In the genomic region with DNA sequence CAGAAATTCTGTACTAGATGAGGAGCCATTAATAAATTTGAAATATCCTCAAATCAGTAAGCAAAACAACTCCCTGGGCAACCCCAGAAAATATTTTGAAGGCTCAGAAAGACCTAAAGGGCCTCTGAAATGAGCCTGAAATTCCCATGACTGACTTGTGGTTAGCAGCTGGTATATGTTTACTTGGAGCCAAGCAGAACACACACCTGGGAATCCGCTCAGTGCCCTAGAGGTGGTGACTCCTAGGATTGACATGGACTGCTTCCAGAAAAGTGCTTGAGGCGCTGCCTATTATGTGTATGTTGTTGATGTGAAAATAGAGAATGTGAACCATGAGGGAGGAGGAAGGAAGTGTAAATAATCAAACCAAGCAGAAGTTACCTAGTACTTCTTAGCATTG, we compare ENCODE assay signal across 13 cellular contexts. TPM values are rescaled to one million over a fixed set of nuclear protein-coding genes. Genes with fewer than 3 reads are reported as not detected.
A peak's percentile ranks its signal among the peaks of the same experiment; 100 is the strongest.
DNase-seq lines count a peak whose midpoint lies in the region; ATAC-seq and TF ChIP-seq lines count a peak whose summit lies in the region.
"Had no signal": no experiment of that assay in that cellular context is flagged by ENCODE, and none has a peak within 500 bp of the region (broad histone marks: within the 10 kb centered on the region; RNA-seq: fewer than 3 reads in every experiment).

No MANE protein-coding gene starts in this region.

- no peak overlapping the region for H3K18ac ChIP-seq in trophoblast cell (ENCODE audit: low read length)

- H3K27me3 ChIP-seq in body of pancreas = no peaks in the 10 kb centered on the region
- no peaks in the 10 kb centered on the region for H3K27me3 ChIP-seq in trophoblast cell (ENCODE audit: insufficient read depth, low read length)

- no peaks in the 10 kb centered on the region for H3K36me3 ChIP-seq in body of pancreas (replicated peaks in 1 of 2; ENCODE audit: insufficient read depth in 1 of 2, low read depth in 2 of 2)
- peaks cover 2% of the 10 kb centered on the region in 2 experiments for H3K36me3 ChIP-seq in trophoblast cell (ENCODE audit: control insufficient read depth in 1 of 2, insufficient read depth in 2 of 2, low read length in 2 of 2)

- peak; percentile 71 for ATAC-seq in body of pancreas
- ATAC-seq in GM21447 (IDR thresholded peaks at IDR 0.05; ENCODE audit: unreplicated experiment) = no peak
- ATAC-seq: activated naive CD4-positive, alpha-beta T cell treated with anti-CD3 and anti-CD28 coated beads, Interleukin-2, amount 50 U/mL, for 72 hours; esophagus mucosa had no signal

- no peak overlapping the region for H4K12ac ChIP-seq in trophoblast cell (ENCODE audit: low read depth, low read length)

- no peak overlapping the region for H2BK120ac ChIP-seq in trophoblast cell (ENCODE audit: insufficient read depth, low read length, poor library complexity)

- intact Hi-C loops in body of pancreas (cut with DNase I) = no loop called here

- TF ChIP-seq CTCF in body of pancreas (IDR thresholded peaks at IDR 0.05) = peak in 2 of 7 experiments; percentile 4 to 6

- H2BK5ac ChIP-seq in trophoblast cell (ENCODE audit: low read depth, low read length, poor library complexity) = no peak overlapping the region

- no peak overlapping the region for H4K91ac ChIP-seq in trophoblast cell (ENCODE audit: low read depth, low read length)

- no peaks in the 10 kb centered on the region for H3K9me3 ChIP-seq in body of pancreas
- H3K9me3 ChIP-seq in trophoblast cell (ENCODE audit: insufficient read depth, low read depth, low read length) = no peaks in the 10 kb centered on the region

- peaks cover 1% of the 10 kb centered on the region for H3K79me2 ChIP-seq in trophoblast cell (ENCODE audit: control insufficient read depth, insufficient read depth, low read length, poor library complexity)

- no peak overlapping the region for H3K4me2 ChIP-seq in trophoblast cell (ENCODE audit: low read length)

- 35 to 47% methylated on average over 2 of the region's 2 CpGs for WGBS in body of pancreas, 2 donors
- WGBS in trophoblast cell (ENCODE audit: extremely low coverage, insufficient coverage, insufficient read length) = no CpG with 5 or more reads among the region's 2 CpGs

- no peak overlapping the region for H3K14ac ChIP-seq in trophoblast cell (ENCODE audit: low read length)

- no peak overlapping the region for H3K4me3 ChIP-seq in body of pancreas
- H3K4me3 ChIP-seq in trophoblast cell (ENCODE audit: low read depth, low read length) = no peak overlapping the region
- H3K4me3 ChIP-seq: GM23248 had no signal

- H2BK12ac ChIP-seq in trophoblast cell (ENCODE audit: low read length) = no peak overlapping the region

- H3K4me1 ChIP-seq in body of pancreas (peaks cover 25% of the 10 kb centered on the region), trophoblast cell (ENCODE audit: control insufficient read depth in 1 of 2, insufficient read depth in 2 of 2, low read length in 2 of 2) (peaks cover 11% of the 10 kb centered on the region in 2 experiments)

- H3K9ac ChIP-seq in trophoblast cell (ENCODE audit: low read length) = no peak overlapping the region
- H3K9ac ChIP-seq: GM23248 had no signal

- H2AFZ ChIP-seq in trophoblast cell (ENCODE audit: insufficient read depth, low read length, poor library complexity) = no peak overlapping the region
- H2AFZ ChIP-seq: GM23248 had no signal

- H3K4ac ChIP-seq in trophoblast cell (ENCODE audit: low read depth, low read length) = no peak overlapping the region

- H3K79me1 ChIP-seq in trophoblast cell (ENCODE audit: low read length) = peaks cover 20% of the 10 kb centered on the region

- no peak overlapping the region for H4K8ac ChIP-seq in trophoblast cell (ENCODE audit: low read depth, low read length)

- H3K27ac ChIP-seq in body of pancreas (peak overlapping the region in 2 of 4 donors; percentile 23 to 49), trophoblast cell (ENCODE audit: low read depth, low read length) (peak overlapping the region; percentile 82)
- H3K27ac ChIP-seq: GM23248 had no signal

- no peak overlapping the region for H3K23ac ChIP-seq in trophoblast cell (ENCODE audit: low read length)

- no peak for TF ChIP-seq POLR2A in body of pancreas (IDR thresholded peaks at IDR 0.05)

- peak; percentile 42 to 82 (median 49) for DNase-seq in NCI-H1417 (lab: John Stamatoyannopoulos, UW)
- DNase-seq in NCI-H1417 treated with DMSO at 0.1 percent for 48 hours (lab: John Stamatoyannopoulos, UW) = no peak
- DNase-seq in NCI-H345 (lab: John Stamatoyannopoulos, UW) = peak; percentile 86
- DNase-seq in body of pancreas = peak; percentile 49 to 77 (median 74)
- DNase-seq in trophoblast cell = peak; percentile 99
- DNase-seq in effector CD4-positive, alpha-beta T cell = no peak
- no peak for DNase-seq in activated effector memory CD4-positive, alpha-beta T cell treated with Interleukin-2 at 50 U/mL for 16 hours
- DNase-seq: GM23248, MV-4-11, occipital lobe had no signal

- H2AK5ac ChIP-seq in trophoblast cell (ENCODE audit: low read length) = no peak overlapping the region

RNA-seq across cellular contexts. Expression of a gene that starts 14.7 kb away (rescaled TPM):
- total RNA-seq in body of pancreas = 10 to 100 TPM in 1 of 2 donors, 1 to 10 TPM in 1; 7.6 to 13.0 TPM
- polyA plus RNA-seq in trophoblast cell (2013) = 90.5 and 91.8 TPM in 2 replicates

Comparison
In these comparisons a context has a peak if more than half of its experiments do, and no peak if none do; other contexts are left out.
1. DNase-seq: peak in NCI-H1417 (3 of 3), NCI-H345 (single experiment), body of pancreas (4 of 4) and trophoblast cell (2 of 2); none in NCI-H1417 treated with DMSO at 0.1 percent for 48 hours (single experiment), effector CD4-positive, alpha-beta T cell (single experiment) and activated effector memory CD4-positive, alpha-beta T cell treated with Interleukin-2 at 50 U/mL for 16 hours (single experiment).